ENCODE assay signal across 2 cellular contexts in the genomic region with DNA sequence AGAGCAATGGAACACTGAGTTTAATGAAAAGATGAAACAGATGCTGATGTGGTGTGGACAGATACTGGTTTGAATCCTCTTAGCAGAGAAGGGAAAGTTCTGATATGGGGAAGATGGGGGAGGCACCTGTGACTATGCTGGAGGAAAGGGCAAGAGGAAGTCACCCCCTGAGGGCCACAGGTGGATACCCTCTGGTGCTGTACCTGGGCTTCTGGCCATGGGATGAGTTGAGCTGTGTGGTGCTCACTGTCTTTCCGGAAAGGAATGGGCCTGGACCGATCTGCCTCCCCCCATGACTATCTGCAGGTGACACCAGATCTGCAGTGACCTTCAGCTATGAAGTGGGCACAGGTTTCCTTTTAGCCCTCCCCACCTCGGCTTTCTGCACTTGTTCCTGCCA.
TF ChIP-seq lines count a peak whose summit lies in the region.

No MANE protein-coding gene starts in this region.

TF ChIP-seq in SK-N-SH, 30 proteins besides CTCF, POLR2A, EP300 and RAD21 (continued from another document):
- TF ChIP-seq FOXJ3 (CRISPR knock-in tag; IDR thresholded peaks at IDR 0.05) (no peak), POLR2AphosphoS5 (IDR thresholded peaks at IDR 0.05; ENCODE audit: low read depth, low read length) (no peak)

TF ChIP-seq in SK-N-SH treated with all-trans-retinoic acid at 6 μM for 48 hours, 23 proteins besides CTCF, POLR2A, EP300 and RAD21 (continued from another document):
- TF ChIP-seq, protein P1, sequence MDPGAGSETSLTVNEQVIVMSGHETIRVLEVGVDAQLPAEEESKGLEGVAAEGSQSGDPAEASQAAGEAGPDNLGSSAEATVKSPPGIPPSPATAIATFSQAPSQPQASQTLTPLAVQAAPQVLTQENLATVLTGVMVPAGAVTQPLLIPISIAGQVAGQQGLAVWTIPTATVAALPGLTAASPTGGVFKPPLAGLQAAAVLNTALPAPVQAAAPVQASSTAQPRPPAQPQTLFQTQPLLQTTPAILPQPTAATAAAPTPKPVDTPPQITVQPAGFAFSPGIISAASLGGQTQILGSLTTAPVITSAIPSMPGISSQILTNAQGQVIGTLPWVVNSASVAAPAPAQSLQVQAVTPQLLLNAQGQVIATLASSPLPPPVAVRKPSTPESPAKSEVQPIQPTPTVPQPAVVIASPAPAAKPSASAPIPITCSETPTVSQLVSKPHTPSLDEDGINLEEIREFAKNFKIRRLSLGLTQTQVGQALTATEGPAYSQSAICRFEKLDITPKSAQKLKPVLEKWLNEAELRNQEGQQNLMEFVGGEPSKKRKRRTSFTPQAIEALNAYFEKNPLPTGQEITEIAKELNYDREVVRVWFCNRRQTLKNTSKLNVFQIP (CRISPR knock-in tag; IDR thresholded peaks at IDR 0.05; ENCODE audit: borderline replicate concordance, low read depth) = no peak
- TF ChIP-seq ZC3H10 (CRISPR knock-in tag; IDR thresholded peaks at IDR 0.05) (no peak), ZFP30 (CRISPR knock-in tag; IDR thresholded peaks at IDR 0.05) (no peak), ZNF8 (CRISPR knock-in tag; IDR thresholded peaks at IDR 0.05) (no peak), ISL1 (CRISPR knock-in tag; IDR thresholded peaks at IDR 0.05) (no peak), OSR1 (CRISPR knock-in tag; IDR thresholded peaks at IDR 0.05) (no peak), RARB (CRISPR knock-in tag; IDR thresholded peaks at IDR 0.05) (no peak), CSDC2 (CRISPR knock-in tag; IDR thresholded peaks at IDR 0.05) (no peak), ZNF70 (CRISPR knock-in tag; IDR thresholded peaks at IDR 0.05) (no peak)
- TF ChIP-seq, protein P2, sequence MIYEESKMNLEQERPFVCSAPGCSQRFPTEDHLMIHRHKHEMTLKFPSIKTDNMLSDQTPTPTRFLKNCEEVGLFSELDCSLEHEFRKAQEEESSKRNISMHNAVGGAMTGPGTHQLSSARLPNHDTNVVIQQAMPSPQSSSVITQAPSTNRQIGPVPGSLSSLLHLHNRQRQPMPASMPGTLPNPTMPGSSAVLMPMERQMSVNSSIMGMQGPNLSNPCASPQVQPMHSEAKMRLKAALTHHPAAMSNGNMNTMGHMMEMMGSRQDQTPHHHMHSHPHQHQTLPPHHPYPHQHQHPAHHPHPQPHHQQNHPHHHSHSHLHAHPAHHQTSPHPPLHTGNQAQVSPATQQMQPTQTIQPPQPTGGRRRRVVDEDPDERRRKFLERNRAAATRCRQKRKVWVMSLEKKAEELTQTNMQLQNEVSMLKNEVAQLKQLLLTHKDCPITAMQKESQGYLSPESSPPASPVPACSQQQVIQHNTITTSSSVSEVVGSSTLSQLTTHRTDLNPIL (CRISPR knock-in tag; IDR thresholded peaks at IDR 0.05; ENCODE audit: low read depth) = no peak
- TF ChIP-seq, protein P3, sequence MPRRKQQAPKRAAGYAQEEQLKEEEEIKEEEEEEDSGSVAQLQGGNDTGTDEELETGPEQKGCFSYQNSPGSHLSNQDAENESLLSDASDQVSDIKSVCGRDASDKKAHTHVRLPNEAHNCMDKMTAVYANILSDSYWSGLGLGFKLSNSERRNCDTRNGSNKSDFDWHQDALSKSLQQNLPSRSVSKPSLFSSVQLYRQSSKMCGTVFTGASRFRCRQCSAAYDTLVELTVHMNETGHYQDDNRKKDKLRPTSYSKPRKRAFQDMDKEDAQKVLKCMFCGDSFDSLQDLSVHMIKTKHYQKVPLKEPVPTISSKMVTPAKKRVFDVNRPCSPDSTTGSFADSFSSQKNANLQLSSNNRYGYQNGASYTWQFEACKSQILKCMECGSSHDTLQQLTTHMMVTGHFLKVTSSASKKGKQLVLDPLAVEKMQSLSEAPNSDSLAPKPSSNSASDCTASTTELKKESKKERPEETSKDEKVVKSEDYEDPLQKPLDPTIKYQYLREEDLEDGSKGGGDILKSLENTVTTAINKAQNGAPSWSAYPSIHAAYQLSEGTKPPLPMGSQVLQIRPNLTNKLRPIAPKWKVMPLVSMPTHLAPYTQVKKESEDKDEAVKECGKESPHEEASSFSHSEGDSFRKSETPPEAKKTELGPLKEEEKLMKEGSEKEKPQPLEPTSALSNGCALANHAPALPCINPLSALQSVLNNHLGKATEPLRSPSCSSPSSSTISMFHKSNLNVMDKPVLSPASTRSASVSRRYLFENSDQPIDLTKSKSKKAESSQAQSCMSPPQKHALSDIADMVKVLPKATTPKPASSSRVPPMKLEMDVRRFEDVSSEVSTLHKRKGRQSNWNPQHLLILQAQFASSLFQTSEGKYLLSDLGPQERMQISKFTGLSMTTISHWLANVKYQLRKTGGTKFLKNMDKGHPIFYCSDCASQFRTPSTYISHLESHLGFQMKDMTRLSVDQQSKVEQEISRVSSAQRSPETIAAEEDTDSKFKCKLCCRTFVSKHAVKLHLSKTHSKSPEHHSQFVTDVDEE (CRISPR knock-in tag; IDR thresholded peaks at IDR 0.05) = no peak
- TF ChIP-seq, protein P4, sequence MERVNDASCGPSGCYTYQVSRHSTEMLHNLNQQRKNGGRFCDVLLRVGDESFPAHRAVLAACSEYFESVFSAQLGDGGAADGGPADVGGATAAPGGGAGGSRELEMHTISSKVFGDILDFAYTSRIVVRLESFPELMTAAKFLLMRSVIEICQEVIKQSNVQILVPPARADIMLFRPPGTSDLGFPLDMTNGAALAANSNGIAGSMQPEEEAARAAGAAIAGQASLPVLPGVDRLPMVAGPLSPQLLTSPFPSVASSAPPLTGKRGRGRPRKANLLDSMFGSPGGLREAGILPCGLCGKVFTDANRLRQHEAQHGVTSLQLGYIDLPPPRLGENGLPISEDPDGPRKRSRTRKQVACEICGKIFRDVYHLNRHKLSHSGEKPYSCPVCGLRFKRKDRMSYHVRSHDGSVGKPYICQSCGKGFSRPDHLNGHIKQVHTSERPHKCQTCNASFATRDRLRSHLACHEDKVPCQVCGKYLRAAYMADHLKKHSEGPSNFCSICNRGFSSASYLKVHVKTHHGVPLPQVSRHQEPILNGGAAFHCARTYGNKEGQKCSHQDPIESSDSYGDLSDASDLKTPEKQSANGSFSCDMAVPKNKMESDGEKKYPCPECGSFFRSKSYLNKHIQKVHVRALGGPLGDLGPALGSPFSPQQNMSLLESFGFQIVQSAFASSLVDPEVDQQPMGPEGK (CRISPR knock-in tag; IDR thresholded peaks at IDR 0.05; ENCODE audit: borderline replicate concordance) = no peak
- TF ChIP-seq, protein P5, sequence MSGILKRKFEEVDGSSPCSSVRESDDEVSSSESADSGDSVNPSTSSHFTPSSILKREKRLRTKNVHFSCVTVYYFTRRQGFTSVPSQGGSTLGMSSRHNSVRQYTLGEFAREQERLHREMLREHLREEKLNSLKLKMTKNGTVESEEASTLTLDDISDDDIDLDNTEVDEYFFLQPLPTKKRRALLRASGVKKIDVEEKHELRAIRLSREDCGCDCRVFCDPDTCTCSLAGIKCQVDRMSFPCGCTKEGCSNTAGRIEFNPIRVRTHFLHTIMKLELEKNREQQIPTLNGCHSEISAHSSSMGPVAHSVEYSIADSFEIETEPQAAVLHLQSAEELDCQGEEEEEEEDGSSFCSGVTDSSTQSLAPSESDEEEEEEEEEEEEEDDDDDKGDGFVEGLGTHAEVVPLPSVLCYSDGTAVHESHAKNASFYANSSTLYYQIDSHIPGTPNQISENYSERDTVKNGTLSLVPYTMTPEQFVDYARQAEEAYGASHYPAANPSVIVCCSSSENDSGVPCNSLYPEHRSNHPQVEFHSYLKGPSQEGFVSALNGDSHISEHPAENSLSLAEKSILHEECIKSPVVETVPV (CRISPR knock-in tag; IDR thresholded peaks at IDR 0.05) = no peak
